In genomic region chr14:91061309-91061887, GRCh38 we compare ENCODE assay signal across 8 cellular contexts. TPM values are rescaled to one million over a fixed set of nuclear protein-coding genes. Genes with fewer than 3 reads are reported as not detected.
DNase-seq lines count a peak whose midpoint lies in the region; ATAC-seq, FAIRE-seq and TF ChIP-seq lines count a peak whose summit lies in the region.

No MANE protein-coding gene starts in this region.

- H3K9me3 ChIP-seq in GM23248 (ENCODE audit: low read depth) (no peaks in the 10 kb centered on the region), OCI-LY7 (ENCODE audit: low read length) (no peaks in the 10 kb centered on the region; the same call in 1 of the 2 replicates), small intestine (ENCODE audit: control insufficient read depth, low read depth) (no peaks in the 10 kb centered on the region)

- H3K9ac ChIP-seq in GM23248 = peak overlapping the region; percentile 84

- peaks cover 50% of the 10 kb centered on the region for H3K4me1 Mint-ChIP-seq in activated naive CD8-positive, alpha-beta T cell treated with anti-CD3 and anti-CD28 coated beads for 36 hours

- intact Hi-C loops in OCI-LY7 (cut with micrococcal nuclease; ENCODE audit: unreplicated experiment) = loop anchor here (2.0 to 10.0 kb wide), 4 partner anchors 37 to 664 kb away; partner anchors contain the start of genes CALM1 and PPP4R3A

- H3K4me3 Mint-ChIP-seq in activated naive CD8-positive, alpha-beta T cell treated with anti-CD3 and anti-CD28 coated beads for 36 hours = no peak overlapping the region

- no peaks in the 10 kb centered on the region for H3K36me3 ChIP-seq in GM23248 (ENCODE audit: low read depth)
- H3K36me3 ChIP-seq in OCI-LY7 (ENCODE audit: insufficient read depth, low read length) = no peaks in the 10 kb centered on the region; the same call in 1 of the 2 replicates
- no peaks in the 10 kb centered on the region for H3K36me3 ChIP-seq in small intestine (ENCODE audit: control insufficient read depth in 2 of 2, insufficient read depth in 2 of 2, low read length in 2 of 2)

- H3K27me3 ChIP-seq in GM23248 (replicated peaks; ENCODE audit: insufficient read depth) (no peaks in the 10 kb centered on the region), small intestine (ENCODE audit: control insufficient read depth in 2 of 2, insufficient read depth in 2 of 2, low read length in 2 of 2) (no peaks in the 10 kb centered on the region)

- 1 to 4% methylated on average over 12 of the region's 12 CpGs for WGBS in GM23248 (ENCODE audit: low coverage in 1 of 2, low lambda C conversion rate in 2 of 2, missing lambda C conversion rate in 2 of 2), 2 experiments
- 2 to 4% (median 4%) methylated on average over 12 of the region's 12 CpGs for WGBS in small intestine, 3 donors

- H2AFZ ChIP-seq in GM23248 (peak overlapping the region; percentile 98), OCI-LY7 (ENCODE audit: low read length) (peak overlapping the region; percentile 66)

- H3K4me2 ChIP-seq in GM23248 (ENCODE audit: unreplicated experiment) (peak overlapping the region; percentile 95), OCI-LY7 (ENCODE audit: low read length) (peak overlapping the region; percentile 88)

- H4K20me1 ChIP-seq in GM23248 (ENCODE audit: insufficient read depth) (no peaks in the 10 kb centered on the region), OCI-LY7 (ENCODE audit: insufficient read depth, low read length) (no peaks in the 10 kb centered on the region)

- no peak for ATAC-seq in HG03469 (IDR thresholded peaks at IDR 0.05; ENCODE audit: unreplicated experiment)
- no peak for ATAC-seq in HG03565 (IDR thresholded peaks at IDR 0.05; ENCODE audit: unreplicated experiment)

- no peak overlapping the region for H3K27ac Mint-ChIP-seq in activated naive CD8-positive, alpha-beta T cell treated with anti-CD3 and anti-CD28 coated beads for 36 hours

- TF ChIP-seq CTCF in OCI-LY7 (conservative IDR thresholded peaks at IDR 0.05; ENCODE audit: low read length) = no peak
- TF ChIP-seq CTCF in fibroblast of the aortic adventitia (IDR thresholded peaks at IDR 0.05; ENCODE audit: insufficient read depth, low read length) = no peak

- H3F3A ChIP-seq in GM23248 (ENCODE audit: insufficient read depth) = no peaks in the 10 kb centered on the region

- H3K4me3 ChIP-seq in GM23248 (peak overlapping the region; percentile 81), OCI-LY7 (ENCODE audit: low read depth, low read length, poor library complexity, severe bottlenecking) (peak overlapping the region; percentile 65), fibroblast of the aortic adventitia (ENCODE audit: low read depth, low read length) (peak overlapping the region; percentile 82), small intestine (ENCODE audit: low read depth in 1 of 2, low read length in 2 of 2) (peak overlapping the region in 1 of 2 donors; percentile 12)

- H3K9me3 Mint-ChIP-seq in activated naive CD8-positive, alpha-beta T cell treated with anti-CD3 and anti-CD28 coated beads for 36 hours = peaks cover 12% of the 10 kb centered on the region

- H3K9me2 ChIP-seq in GM23248 (ENCODE audit: insufficient read depth) = no peaks in the 10 kb centered on the region
- no peaks in the 10 kb centered on the region for H3K9me2 ChIP-seq in OCI-LY7 (ENCODE audit: insufficient read depth, low read length)

- H3K79me2 ChIP-seq in GM23248 (ENCODE audit: insufficient read depth) = no peaks in the 10 kb centered on the region
- peaks cover 15% of the 10 kb centered on the region; the same call in 1 of the 2 replicates for H3K79me2 ChIP-seq in OCI-LY7 (ENCODE audit: insufficient read depth, low read depth, low read length)

- in situ Hi-C loops in GM23248 (cut with MboI) = no loop called here

- H3K27ac ChIP-seq in GM23248 (peak overlapping the region; percentile 58), OCI-LY7 (ENCODE audit: low read depth, low read length, poor library complexity, severe bottlenecking) (peak overlapping the region; percentile 35), small intestine (ENCODE audit: low read depth in 1 of 2, low read length in 1 of 2) (peak overlapping the region; percentile 27 to 59)

- CTCF ChIA-PET in OCI-LY7 (lab: Charles Lee; ENCODE audit: unreplicated experiment) = no interaction called here

- FAIRE-seq in small intestine (lab: Jason Lieb, UNC) = no peak

- DNase-seq in GM23248 = peak; percentile 32
- peak; percentile 17 for DNase-seq in OCI-LY7 (ENCODE audit: low spot score)
- no peak for DNase-seq in fibroblast of the aortic adventitia (ENCODE audit: low read depth)
- no peak for DNase-seq in small intestine
- no peak for DNase-seq in activated naive CD8-positive, alpha-beta T cell treated with anti-CD3 and anti-CD28 coated beads for 36 hours
- DNase-seq in NCI-H1105 (lab: John Stamatoyannopoulos, UW) = no peak

- H3K4me1 ChIP-seq in GM23248 (ENCODE audit: insufficient read depth) (no peaks in the 10 kb centered on the region), OCI-LY7 (ENCODE audit: insufficient read depth, low read length, poor library complexity, severe bottlenecking) (peaks cover 32% of the 10 kb centered on the region), small intestine (ENCODE audit: control insufficient read depth in 2 of 2, insufficient read depth in 1 of 2, low read depth in 1 of 2, low read length in 1 of 2) (peaks cover 2 to 3% of the 10 kb centered on the region in 2 donors)

- H3K27me3 Mint-ChIP-seq in activated naive CD8-positive, alpha-beta T cell treated with anti-CD3 and anti-CD28 coated beads for 36 hours = no peaks in the 10 kb centered on the region

- BruUV-seq in OCI-LY7 (replicated peaks; lab: Mats Ljungman, UMichigan) = TSS peak; percentile 85

- peaks cover 27% of the 10 kb centered on the region for H3K36me3 Mint-ChIP-seq in activated naive CD8-positive, alpha-beta T cell treated with anti-CD3 and anti-CD28 coated beads for 36 hours

- POLR2A ChIA-PET in OCI-LY7 (lab: Charles Lee) = interaction anchor here (0.5 to 2.0 kb wide), 6 partner anchors 11 to 290 kb away, joined by 3 to 14 read pairs (median 4); partner anchors contain the start of gene DGLUCY

RNA-seq across cellular contexts. Expression of gene RPS6KA5, which starts 1.0 kb away (rescaled TPM):
- total RNA-seq in GM23248 (2014; rRNA removed; shearing (Covaris generic)) = under 0.01 and 1.2 TPM in 2 replicates
- polyA plus RNA-seq in GM23248 (2016; fragmentation: Nextera tagmentation; extraction: Ambion mirVana) = 0.54 and 0.61 TPM in 2 replicates
- 9.0 and 9.6 TPM in 2 replicates for total RNA-seq in OCI-LY7 (2014; rRNA removed; shearing (Covaris generic))
- total RNA-seq in OCI-LY7 (2022) = 12.7 and 14.3 TPM in 2 replicates
- 5.0 and 8.0 TPM in 2 replicates for total RNA-seq in fibroblast of the aortic adventitia (ENCODE audit: low replicate concordance)
- polyA plus RNA-seq in small intestine = 1 to 10 TPM; 1.9 to 5.1 (median 2.4) TPM
- 10 to 100 TPM; 10.1 to 13.1 TPM for total RNA-seq in activated naive CD8-positive, alpha-beta T cell treated with anti-CD3 and anti-CD28 coated beads for 36 hours

RNA-seq across cellular contexts. Expression of gene DGLUCY, which starts 52.5 kb away (rescaled TPM):
- total RNA-seq in GM23248 (2014; rRNA removed; shearing (Covaris generic)) = 15.2 and 28.5 TPM in 2 replicates
- 15.7 and 17.1 TPM in 2 replicates for polyA plus RNA-seq in GM23248 (2016; fragmentation: Nextera tagmentation; extraction: Ambion mirVana)
- total RNA-seq in OCI-LY7 (2014; rRNA removed; shearing (Covaris generic)) = 30.2 and 37.6 TPM in 2 replicates
- total RNA-seq in OCI-LY7 (2022) = 56.8 and 60.2 TPM in 2 replicates
- 32.0 and 42.6 TPM in 2 replicates for total RNA-seq in fibroblast of the aortic adventitia (ENCODE audit: low replicate concordance)
- 10 to 100 TPM; 11.9 to 35.4 (median 25.0) TPM for polyA plus RNA-seq in small intestine
- total RNA-seq in activated naive CD8-positive, alpha-beta T cell treated with anti-CD3 and anti-CD28 coated beads for 36 hours = 10 to 100 TPM; 31.9 to 36.1 TPM

Comparison
In these comparisons a context has a peak if more than half of its experiments do, and no peak if none do; other contexts are left out.
1. DNase-seq: peak in GM23248 (single experiment) and OCI-LY7 (single experiment); none in fibroblast of the aortic adventitia (single experiment), small intestine (single experiment), activated naive CD8-positive, alpha-beta T cell treated with anti-CD3 and anti-CD28 coated beads for 36 hours (single experiment) and NCI-H1105 (single experiment).
2. Peak in every context shown above with its lines, with median percentiles within 50 percentile points of each other: H3K27ac ChIP-seq.